13 cellular contexts compared by ENCODE assay signal in the genomic region with DNA sequence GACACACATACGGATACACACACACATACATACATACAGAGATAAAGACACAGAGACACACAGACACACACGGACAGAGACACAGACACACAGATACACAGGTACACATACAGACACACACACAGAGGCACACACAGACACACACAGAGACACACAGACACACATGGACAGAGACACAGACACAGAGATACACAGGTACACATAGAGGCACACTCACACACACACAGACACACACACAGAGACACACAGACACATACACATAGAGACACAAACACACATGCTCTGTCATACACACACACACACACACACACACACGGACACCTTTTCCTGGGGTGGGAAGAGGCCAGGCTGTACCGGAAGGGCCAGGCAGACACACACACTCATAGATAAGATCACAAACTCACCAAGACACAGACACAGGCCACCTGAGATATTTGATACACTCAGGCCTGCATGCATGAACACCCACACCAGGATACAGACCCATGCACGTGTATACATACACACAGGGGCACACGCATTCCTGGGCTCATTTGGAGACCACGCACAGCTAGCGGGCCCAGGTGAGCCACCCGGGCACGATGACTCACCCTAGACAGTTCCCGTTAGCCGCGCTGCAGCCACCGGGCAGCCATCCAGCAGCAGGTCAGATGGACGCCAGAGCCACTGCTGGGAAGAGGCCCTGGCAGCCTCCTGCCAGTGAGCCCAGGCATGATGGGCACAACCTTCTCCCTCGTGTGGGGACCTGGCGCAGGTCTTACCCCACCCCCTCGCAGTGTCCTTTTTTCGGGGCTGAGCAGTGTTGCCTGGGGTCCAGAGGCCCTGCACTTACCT. TPM values are rescaled to one million over a fixed set of nuclear protein-coding genes. Genes with fewer than 3 reads are reported as not detected.
DNase-seq lines count a peak whose midpoint lies in the region; ATAC-seq, FAIRE-seq and TF ChIP-seq lines count a peak whose summit lies in the region.
"Had no signal": no experiment of that assay in that cellular context is flagged by ENCODE, and none has a peak within 500 bp of the region (broad histone marks: within the 10 kb centered on the region; RNA-seq: fewer than 3 reads in every experiment).

No MANE protein-coding gene starts in this region.

- 83% methylated on average over 1 of the region's 19 CpGs; no CpG with 5 or more reads in 1 of the 2 donors for whole genome bisulfite sequencing in gastroesophageal sphincter (ENCODE audit: low coverage in 1 of 2), 2 donors
- 31 to 36% methylated on average over 19 of the region's 19 CpGs for WGBS in pancreas, 2 donors

- H3K27me3 ChIP-seq in gastroesophageal sphincter (no peaks in the 10 kb centered on the region), pancreas (no peaks in the 10 kb centered on the region), brain microvascular endothelial cell (replicated peaks) (no peaks in the 10 kb centered on the region)

- DNase-seq in DMS79 (lab: John Stamatoyannopoulos, UW): peak; percentile 27
- DNase-seq in RPMI8226: peak; percentile 78
- DNase-seq in pancreas: peak; percentile 84 to 93 (median 90)
- no peak for DNase-seq in brain microvascular endothelial cell
- DNase-seq in T1000 (lab: John Stamatoyannopoulos, UW): no peak
- DNase-seq: activated naive CD4-positive, alpha-beta T cell; Kasumi-1 had no signal

- TF ChIP-seq CTCF in gastroesophageal sphincter (IDR thresholded peaks at IDR 0.05) (no peak), pancreas (IDR thresholded peaks at IDR 0.05) (no peak), brain microvascular endothelial cell (IDR thresholded peaks at IDR 0.05; ENCODE audit: low read depth, low read length, missing control alignments) (no peak)

- H3K4me1 ChIP-seq in gastroesophageal sphincter (peaks cover 4 to 65% (median 32%) of the 10 kb centered on the region in 3 donors), pancreas (peaks cover 0 to 33% (median 4%) of the 10 kb centered on the region in 3 donors)

- H3K4me3 ChIP-seq in gastroesophageal sphincter (no peak overlapping the region), pancreas (no peak overlapping the region), brain microvascular endothelial cell (ENCODE audit: low read depth, low read length) (no peak overlapping the region)
- H3K4me3 ChIP-seq: skin epidermis had no signal

- TF ChIP-seq EP300 in gastroesophageal sphincter (IDR thresholded peaks at IDR 0.05): no peak

- TF ChIP-seq POLR2A in gastroesophageal sphincter (IDR thresholded peaks at IDR 0.05): no peak

- FAIRE-seq in pancreas (lab: Jason Lieb, UNC): no peak
- FAIRE-seq: frontal cortex had no signal

- peak overlapping the region in 3 of 4 donors; percentile 94 to 98 (median 96) for H3K27ac ChIP-seq in gastroesophageal sphincter
- H3K27ac ChIP-seq in pancreas: peak overlapping the region in 2 of 4 donors; percentile 54 to 73
- H3K27ac ChIP-seq in brain microvascular endothelial cell: no peak overlapping the region
- H3K27ac ChIP-seq: skin epidermis had no signal

- peak; percentile 26 for ATAC-seq in gastroesophageal sphincter
- ATAC-seq in pancreas: peak; percentile 54 to 83 (median 72)
- ATAC-seq in GM21367 (IDR thresholded peaks at IDR 0.05; ENCODE audit: unreplicated experiment): no peak
- ATAC-seq in GM19455 (IDR thresholded peaks at IDR 0.05; ENCODE audit: unreplicated experiment): no peak

- in situ Hi-C loops in brain microvascular endothelial cell (cut with HindIII; ENCODE audit: low pct_ligation_motif_present, low sequenced_read_pairs): no loop called here

- H3K36me3 ChIP-seq in gastroesophageal sphincter (no peaks in the 10 kb centered on the region), pancreas (no peaks in the 10 kb centered on the region), brain microvascular endothelial cell (replicated peaks) (no peaks in the 10 kb centered on the region)

- intact Hi-C loops in pancreas (cut with DNase I): loop anchor here in 1 of 3 donors (5.0 kb wide), 1 partner anchor 67 kb away; no protein-coding TSS in a partner anchor

- H3K9me3 ChIP-seq in gastroesophageal sphincter (no peaks in the 10 kb centered on the region), pancreas (no peaks in the 10 kb centered on the region)

RNA-seq across cellular contexts. Expression of gene AHNAK2, which starts 1.8 kb away (rescaled TPM):
- total RNA-seq in gastroesophageal sphincter (100 to 1,000 TPM; 105 to 529 (median 239) TPM), pancreas (1 to 10 TPM in 5 of 6 donors, under 1 TPM in 1; 0.75 to 2.4 (median 1.5) TPM)
- 1 to 10 TPM; 1.3 to 1.4 TPM for polyA plus RNA-seq in pancreas

RNA-seq across cellular contexts. Expression of gene CLBA1, which starts 5.6 kb away (rescaled TPM):
- total RNA-seq in gastroesophageal sphincter (1 to 10 TPM; 2.4 to 8.8 (median 5.8) TPM), pancreas (1 to 10 TPM; 4.7 to 8.3 (median 6.4) TPM)
- polyA plus RNA-seq in pancreas: 10 to 100 TPM; 23.6 to 32.5 TPM

RNA-seq across cellular contexts. Expression of gene CDCA4, which starts 40.9 kb away (rescaled TPM):
- total RNA-seq in gastroesophageal sphincter (1 to 10 TPM; 5.8 to 7.8 (median 6.2) TPM), pancreas (1 to 10 TPM; 1.2 to 3.5 (median 2.6) TPM)
- polyA plus RNA-seq in pancreas: 1 to 10 TPM; 3.1 to 3.3 TPM

RNA-seq across cellular contexts. Expression of gene PLD4, which starts 55.3 kb away (rescaled TPM):
- under 1 TPM in 3 of 4 donors, not detected in 1; under 0.01 to 0.42 (median 0.31) TPM for total RNA-seq in gastroesophageal sphincter
- total RNA-seq in pancreas: 10 to 100 TPM in 1 of 6 donors, 1 to 10 TPM in 2, under 1 TPM in 3; 0.19 to 12.5 (median 0.91) TPM
- under 1 TPM; 0.49 to 0.52 TPM for polyA plus RNA-seq in pancreas
- total RNA-seq: SK-MEL-5 had no signal

Comparison
In these comparisons a context has a peak if more than half of its experiments do, and no peak if none do; other contexts are left out.
1. DNase-seq: peak in DMS79 (single experiment), RPMI8226 (single experiment) and pancreas (6 of 6); none in brain microvascular endothelial cell (single experiment) and T1000 (single experiment).
2. ATAC-seq: peak in gastroesophageal sphincter (single experiment) and pancreas (4 of 4); none in GM21367 (single experiment) and GM19455 (single experiment).
3. RNA of gene AHNAK2, which starts 1.8 kb away (total RNA-seq): 105 to 529 TPM in gastroesophageal sphincter; 0.75 to 2.4 TPM in pancreas; every median in the first group is over 10 times any median in the second.